8 cellular contexts compared by ENCODE assay signal in the genomic region with DNA sequence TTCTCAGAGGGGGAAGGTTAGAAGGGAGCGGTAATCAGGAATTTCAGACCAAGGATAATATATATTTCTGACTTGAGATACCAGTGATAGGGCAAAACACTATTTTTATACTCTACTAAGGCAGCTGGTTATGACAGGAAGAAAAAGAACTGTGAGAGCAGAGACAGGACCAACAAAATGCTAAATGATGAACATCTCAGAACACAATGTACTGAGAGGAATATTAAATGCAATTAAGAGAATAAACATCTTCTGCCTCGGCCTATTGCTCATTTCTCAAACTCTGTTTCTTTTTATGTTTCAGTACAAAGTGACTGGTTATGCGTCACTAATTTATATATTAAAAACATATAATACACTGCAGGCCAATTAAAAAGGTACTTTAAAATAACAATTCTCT.
"Had no signal": no experiment of that assay in that cellular context is flagged by ENCODE, and none has a peak within 500 bp of the region (broad histone marks: within the 10 kb centered on the region; RNA-seq: fewer than 3 reads in every experiment).

No MANE protein-coding gene starts in this region.

- ATAC-seq: GM12878 had no signal

- FAIRE-seq: G401.6, GM12878, GM12891, GM12892, GM18507, GM19239 had no signal

- DNase-seq: GDM1, GF-D8 had no signal

- H3K4me3 ChIP-seq: GM12878 had no signal
